Comparison of ENCODE assay signal across 21 cellular contexts in genomic region chr1:149993181-149993580, GRCh38. TPM values are rescaled to one million over a fixed set of nuclear protein-coding genes. Genes with fewer than 3 reads are reported as not detected.
DNase-seq lines count a peak whose midpoint lies in the region; TF ChIP-seq lines count a peak whose summit lies in the region.
"Had no signal": no experiment of that assay in that cellular context is flagged by ENCODE, and none has a peak within 500 bp of the region (broad histone marks: within the 10 kb centered on the region; RNA-seq: fewer than 3 reads in every experiment).

No MANE protein-coding gene starts in this region.

- H3F3A ChIP-seq in SK-N-SH (replicated peaks; ENCODE audit: insufficient read depth) = peaks cover 25% of the 10 kb centered on the region

- H4K20me1 ChIP-seq in SK-N-SH (ENCODE audit: insufficient read depth) = peaks cover 50% of the 10 kb centered on the region

- H3K27me3 Mint-ChIP-seq in activated naive CD4-positive, alpha-beta T cell treated with anti-CD3 and anti-CD28 coated beads, Interleukin-2, amount 50 U/mL, for 24 hours = no peaks in the 10 kb centered on the region
- H3K27me3 Mint-ChIP-seq in HFFc6 (ENCODE audit: insufficient read depth) = no peaks in the 10 kb centered on the region; the same call in 1 of the 2 replicates
- H3K27me3 Mint-ChIP-seq: CD4-positive, alpha-beta T cell; CD8-positive, alpha-beta memory T cell had no signal

- H3K4me1 ChIP-seq in SK-N-SH (ENCODE audit: control insufficient read depth in 1 of 2, insufficient read depth in 2 of 2, low read depth in 1 of 2, low read length in 1 of 2) = peaks cover 11 to 23% of the 10 kb centered on the region in 2 experiments

- peak overlapping the region; percentile 38 for H3K27ac Mint-ChIP-seq in activated naive CD4-positive, alpha-beta T cell treated with anti-CD3 and anti-CD28 coated beads, Interleukin-2, amount 50 U/mL, for 24 hours
- H3K27ac Mint-ChIP-seq in HFFc6 = peak overlapping the region; percentile 20; the same call in 1 of the 2 replicates
- H3K27ac Mint-ChIP-seq: B cell; CD4-positive, alpha-beta T cell had no signal

- H3K27me3 ChIP-seq in SK-N-SH (ENCODE audit: insufficient read depth) = no peaks in the 10 kb centered on the region

- H3K4me3 ChIP-seq in SK-N-SH (ENCODE audit: low read depth in 2 of 2, low read length in 1 of 2) = no peak overlapping the region
- H3K4me3 ChIP-seq: BLaER1, GM12878 had no signal

- H3K9me2 ChIP-seq in SK-N-SH = no peaks in the 10 kb centered on the region

- no peak overlapping the region for H2AFZ ChIP-seq in SK-N-SH (ENCODE audit: low read depth)

- no peaks in the 10 kb centered on the region for H3K9me3 Mint-ChIP-seq in activated naive CD4-positive, alpha-beta T cell treated with anti-CD3 and anti-CD28 coated beads, Interleukin-2, amount 50 U/mL, for 24 hours
- no peaks in the 10 kb centered on the region for H3K9me3 Mint-ChIP-seq in HFFc6
- H3K9me3 Mint-ChIP-seq: CD4-positive, alpha-beta T cell; CD8-positive, alpha-beta memory T cell had no signal

- H3K4me1 Mint-ChIP-seq in activated naive CD4-positive, alpha-beta T cell treated with anti-CD3 and anti-CD28 coated beads, Interleukin-2, amount 50 U/mL, for 24 hours = peaks cover 44% of the 10 kb centered on the region
- peaks cover 58% of the 10 kb centered on the region for H3K4me1 Mint-ChIP-seq in HFFc6 (ENCODE audit: low read depth)

- TF ChIP-seq CTCF in HFFc6 (IDR thresholded peaks at IDR 0.05) (no peak), SK-N-SH (IDR thresholded peaks at IDR 0.05) (no peak)

- POLR2A ChIA-PET in SK-N-SH (lab: Yijun Ruan, JAX) = no interaction called here

- no peak for TF ChIP-seq RAD21 in SK-N-SH (IDR thresholded peaks at IDR 0.05; ENCODE audit: low read length)

- TF ChIP-seq EP300 in SK-N-SH (IDR thresholded peaks at IDR 0.05; ENCODE audit: borderline replicate concordance in 1 of 2, low read depth in 1 of 2, low read length in 1 of 2) = peak; percentile 4 to 68; a peak in 2 of 4 replicates

- H3K36me3 ChIP-seq in SK-N-SH (replicated peaks in 1 of 2; ENCODE audit: control insufficient read depth in 1 of 2, insufficient read depth in 2 of 2, low read length in 1 of 2) = peaks cover 11 to 19% of the 10 kb centered on the region in 2 experiments
- H3K36me3 ChIP-seq: BLaER1 had no signal

- no peaks in the 10 kb centered on the region for H3K9me3 ChIP-seq in SK-N-SH
- H3K9me3 ChIP-seq: BLaER1 had no signal

- DNase-seq in activated naive CD4-positive, alpha-beta T cell (lab: John Stamatoyannopoulos, UW) = no peak
- DNase-seq in HFFc6 (no peak), SK-N-SH (no peak), activated T-cell treated with anti-CD3 and anti-CD28 coated beads for 4 hours (no peak), dermis blood vessel endothelial cell (no peak), DMS153 (lab: John Stamatoyannopoulos, UW) (no peak)
- DNase-seq: CD4-positive, alpha-beta T cell; CD8-positive, alpha-beta memory T cell; DMS 273 treated with DMSO at 0.1 percent for 48 hours; DMS53; DMS79 treated with DMSO at 0.1 percent for 48 hours; GDM1; H7; HCEC 1CT had no signal

- CTCF ChIA-PET in SK-N-SH (lab: Yijun Ruan, JAX) = interaction anchor here (1.0 kb wide), 1 partner anchor 31 kb away, joined by 5 read pairs; no protein-coding TSS in a partner anchor

- WGBS in SK-N-SH (ENCODE audit: low lambda C conversion rate) = 23% methylated on average over 1 of the region's 1 CpG

- H3K4me3 Mint-ChIP-seq in activated naive CD4-positive, alpha-beta T cell treated with anti-CD3 and anti-CD28 coated beads, Interleukin-2, amount 50 U/mL, for 24 hours = no peak overlapping the region
- peak overlapping the region; percentile 16; the same call in 1 of the 2 replicates for H3K4me3 Mint-ChIP-seq in HFFc6
- H3K4me3 Mint-ChIP-seq: B cell; CD4-positive, alpha-beta T cell; CD8-positive, alpha-beta memory T cell had no signal

- peak overlapping the region; percentile 63 to 72 for H3K27ac ChIP-seq in SK-N-SH (ENCODE audit: low read depth in 2 of 2, low read length in 1 of 2)
- H3K27ac ChIP-seq in cingulate gyrus (ENCODE audit: low read depth, low read length) = peak overlapping the region; percentile 8
- H3K27ac ChIP-seq: 22Rv1, BLaER1, C4-2B had no signal

- peaks cover 17% of the 10 kb centered on the region for H3K36me3 Mint-ChIP-seq in activated naive CD4-positive, alpha-beta T cell treated with anti-CD3 and anti-CD28 coated beads, Interleukin-2, amount 50 U/mL, for 24 hours
- H3K36me3 Mint-ChIP-seq in HFFc6 (ENCODE audit: low read depth) = peaks cover 15% of the 10 kb centered on the region

- peaks cover 100% of the 10 kb centered on the region for H3K79me2 ChIP-seq in SK-N-SH (ENCODE audit: insufficient read depth)

- 0 out of 2 replicates have a peak overlapping the region, but pooled peaks have one; percentile 1 for H3K4me2 ChIP-seq in SK-N-SH
- H3K4me2 ChIP-seq: BLaER1 had no signal

- no peak overlapping the region for H3K9ac ChIP-seq in SK-N-SH
- H3K9ac ChIP-seq: BLaER1 had no signal

TF ChIP-seq in SK-N-SH, 30 proteins besides CTCF, POLR2A, EP300 and RAD21 (continues in another document):
- no peak for TF ChIP-seq RFX5 (IDR thresholded peaks at IDR 0.05; ENCODE audit: low read length)
- peak; percentile 88 for TF ChIP-seq TCF12 (IDR thresholded peaks at IDR 0.05)
- TF ChIP-seq NFIC (IDR thresholded peaks at IDR 0.05; ENCODE audit: borderline replicate concordance) = peak; percentile 95
- peak; percentile 76; the same call in 1 of the 2 replicates for TF ChIP-seq TEAD4 (IDR thresholded peaks at IDR 0.05; ENCODE audit: borderline replicate concordance, insufficient read depth)
- peak; percentile 40 for TF ChIP-seq FOSL2 (IDR thresholded peaks at IDR 0.05; ENCODE audit: borderline replicate concordance, low read depth)
- TF ChIP-seq POLR2AphosphoS5 (IDR thresholded peaks at IDR 0.05; ENCODE audit: low read depth, low read length) = peak; percentile 45; the same call in 1 of the 2 replicates
- 0 out of 2 replicates have a peak, but pooled peaks have one; percentile 18 for TF ChIP-seq GATA2 (CRISPR knock-in tag; IDR thresholded peaks at IDR 0.05)
- TF ChIP-seq PBX3 (IDR thresholded peaks at IDR 0.05) = peak; percentile 91
- peak; percentile 72; the same call in 1 of the 2 replicates for TF ChIP-seq FOXM1 (IDR thresholded peaks at IDR 0.05; ENCODE audit: low read depth)
- TF ChIP-seq JUND (IDR thresholded peaks at IDR 0.05) = peak; percentile 63
- TF ChIP-seq, protein P1, sequence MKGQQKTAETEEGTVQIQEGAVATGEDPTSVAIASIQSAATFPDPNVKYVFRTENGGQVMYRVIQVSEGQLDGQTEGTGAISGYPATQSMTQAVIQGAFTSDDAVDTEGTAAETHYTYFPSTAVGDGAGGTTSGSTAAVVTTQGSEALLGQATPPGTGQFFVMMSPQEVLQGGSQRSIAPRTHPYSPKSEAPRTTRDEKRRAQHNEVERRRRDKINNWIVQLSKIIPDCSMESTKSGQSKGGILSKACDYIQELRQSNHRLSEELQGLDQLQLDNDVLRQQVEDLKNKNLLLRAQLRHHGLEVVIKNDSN (IDR thresholded peaks at IDR 0.05; ENCODE audit: borderline replicate concordance, low read depth) = no peak
- TF ChIP-seq MXI1 (IDR thresholded peaks at IDR 0.05; ENCODE audit: low read depth, low read length) = no peak
- TF ChIP-seq TAF1 (IDR thresholded peaks at IDR 0.05; ENCODE audit: borderline replicate concordance, low read depth, low read length) = peak; percentile 16; the same call in 1 of the 2 replicates
- no peak for TF ChIP-seq RCOR1 (IDR thresholded peaks at IDR 0.05; ENCODE audit: low read length)
- TF ChIP-seq MEF2A (IDR thresholded peaks at IDR 0.05; ENCODE audit: borderline replicate concordance, low read depth) = 0 out of 2 replicates have a peak, but pooled peaks have one; percentile 21

RNA-seq across cellular contexts. Expression of gene OTUD7B, which starts 17.3 kb away (rescaled TPM):
- 10 to 100 TPM; 26.2 to 29.6 (median 28.7) TPM for total RNA-seq in HFFc6 (2021; fragmentation: NEBNext Ultra II Directional; extraction: Animal tissue kit (Norgen Biotek cat#: 25700))
- polyA plus RNA-seq in SK-N-SH (2012; rRNA removed) = 4.2 and 5.8 TPM in 2 replicates
- polyA plus RNA-seq in SK-N-SH (2012; cell fraction: cytosol; rRNA removed) = 3.4 and 3.8 TPM in 2 replicates
- polyA plus RNA-seq in SK-N-SH (2012; cell fraction: nucleus; rRNA removed) = 5.3 and 6.1 TPM in 2 replicates
- total RNA-seq in dermis blood vessel endothelial cell = 17.2 and 23.0 TPM in 2 replicates

RNA-seq across cellular contexts. Expression of gene MTMR11, which starts 56.5 kb away (rescaled TPM):
- total RNA-seq in HFFc6 (2021; fragmentation: NEBNext Ultra II Directional; extraction: Animal tissue kit (Norgen Biotek cat#: 25700)) = 10 to 100 TPM in 3 of 6 experiments, 1 to 10 TPM in 3; 6.1 to 11.5 (median 10.0) TPM
- polyA plus RNA-seq in SK-N-SH (2012; rRNA removed) = 9.4 and 12.4 TPM in 2 replicates
- 3.8 and 5.1 TPM in 2 replicates for polyA plus RNA-seq in SK-N-SH (2012; cell fraction: cytosol; rRNA removed)
- polyA plus RNA-seq in SK-N-SH (2012; cell fraction: nucleus; rRNA removed) = 43.1 and 63.4 TPM in 2 replicates
- 0.47 and 1.5 TPM in 2 replicates for total RNA-seq in dermis blood vessel endothelial cell
- total RNA-seq: B cell had no signal
